Comparison of ENCODE assay signal across 1 cellular context in the genomic region with DNA sequence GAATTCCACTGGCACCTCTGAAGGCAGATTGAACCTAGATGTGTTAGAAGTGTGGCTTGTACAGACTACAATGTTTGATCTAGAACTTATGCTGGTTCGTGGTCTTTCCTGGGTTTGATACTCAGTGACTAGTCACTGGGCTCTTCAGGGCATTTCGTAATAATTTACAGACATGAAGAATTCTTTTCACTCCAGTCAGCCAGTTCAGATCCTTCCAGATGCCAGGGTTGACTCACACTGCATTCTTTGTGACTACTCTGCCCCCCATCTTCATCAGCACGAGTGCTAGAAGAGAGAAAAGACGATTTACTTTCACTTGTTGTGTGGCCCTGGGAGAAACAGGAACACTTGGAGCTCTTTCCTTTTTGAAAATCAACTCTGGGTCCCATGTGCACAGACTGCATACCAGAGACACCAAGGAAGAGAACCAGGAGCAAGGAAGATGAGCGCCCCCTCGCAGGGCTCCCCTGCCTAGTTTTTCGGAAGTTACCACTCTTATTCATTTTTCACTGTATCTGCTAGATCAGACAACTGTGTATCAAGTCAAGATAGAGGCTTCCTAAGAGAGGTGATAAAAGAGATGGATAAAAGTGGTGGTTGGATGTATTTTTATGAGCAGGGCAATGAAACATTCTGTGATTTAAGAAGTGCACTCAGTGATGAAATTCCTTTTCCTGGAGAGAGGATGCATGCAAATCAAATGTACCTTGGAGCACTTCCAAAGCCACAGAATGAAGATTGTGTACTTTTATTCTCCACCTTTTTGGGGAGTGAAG.
TF ChIP-seq lines count a peak whose summit lies in the region.

No MANE protein-coding gene starts in this region.

TF ChIP-seq in A549, 52 proteins besides CTCF, POLR2A, EP300 and RAD21 (continued from another document):
- TF ChIP-seq ZFP36 (IDR thresholded peaks at IDR 0.05; ENCODE audit: borderline replicate concordance, partially characterized antibody) (no peak), HOXB5 (CRISPR knock-in tag; IDR thresholded peaks at IDR 0.05) (no peak), CHD2 (IDR thresholded peaks at IDR 0.05; ENCODE audit: low read length, partially characterized antibody) (no peak), JUNB (IDR thresholded peaks at IDR 0.05) (peak; percentile 97), ZSCAN20 (CRISPR knock-in tag; IDR thresholded peaks at IDR 0.05) (no peak), MAZ (IDR thresholded peaks at IDR 0.05; ENCODE audit: borderline replicate concordance, low read depth, low read length) (no peak), HDAC2 (IDR thresholded peaks at IDR 0.05) (no peak), NFE2L2 (conservative IDR thresholded peaks at IDR 0.05; ENCODE audit: low read length) (no peak), CBX8 (IDR thresholded peaks at IDR 0.05) (no peak), ZC3H11A (IDR thresholded peaks at IDR 0.05) (no peak), ZNF302 (CRISPR knock-in tag; IDR thresholded peaks at IDR 0.05) (no peak), RCOR1 (IDR thresholded peaks at IDR 0.05; ENCODE audit: low read depth, low read length) (no peak), TFCP2L1 (CRISPR knock-in tag; IDR thresholded peaks at IDR 0.05) (no peak), BHLHE40 (IDR thresholded peaks at IDR 0.05; ENCODE audit: low read depth, low read length) (no peak; the same call in 1 of the 2 replicates), CEBPB (IDR thresholded peaks at IDR 0.05) (peak; percentile 85 to 98), CBX2 (IDR thresholded peaks at IDR 0.05; ENCODE audit: borderline replicate concordance, low read depth) (no peak), HEYL (CRISPR knock-in tag; IDR thresholded peaks at IDR 0.05) (no peak), NR3C1 (IDR thresholded peaks at IDR 0.05) (no peak), PBX3 (IDR thresholded peaks at IDR 0.05) (peak; percentile 47; the same call in 1 of the 2 replicates), JUN (IDR thresholded peaks at IDR 0.05) (peak; percentile 89 to 92), MAFK (IDR thresholded peaks at IDR 0.05; ENCODE audit: partially characterized antibody) (no peak), RNF2 (IDR thresholded peaks at IDR 0.05; ENCODE audit: borderline replicate concordance, low read depth) (no peak), GATA3 (IDR thresholded peaks at IDR 0.05; ENCODE audit: borderline replicate concordance) (peak; percentile 89), KDM5A (IDR thresholded peaks at IDR 0.05) (no peak), REST (IDR thresholded peaks at IDR 0.05) (no peak), TP53 (CRISPR knock-in tag; IDR thresholded peaks at IDR 0.05) (no peak), RFX5 (IDR thresholded peaks at IDR 0.05) (no peak), HOXA7 (CRISPR knock-in tag; IDR thresholded peaks at IDR 0.05) (no peak), FOSB (CRISPR knock-in tag; IDR thresholded peaks at IDR 0.05) (no peak; the same call in 1 of the 2 replicates), HOXB13 (CRISPR knock-in tag; IDR thresholded peaks at IDR 0.05; ENCODE audit: low read depth) (no peak), FOSL2 (IDR thresholded peaks at IDR 0.05) (peak; percentile 97), FOSL2 (CRISPR knock-in tag; IDR thresholded peaks at IDR 0.05) (peak; percentile 98), CHD4 (IDR thresholded peaks at IDR 0.05; ENCODE audit: borderline replicate concordance) (no peak), NPAS2 (CRISPR knock-in tag; IDR thresholded peaks at IDR 0.05; ENCODE audit: borderline replicate concordance) (no peak), KDM1A (IDR thresholded peaks at IDR 0.05; ENCODE audit: low read depth) (no peak), FOXS1 (CRISPR knock-in tag; IDR thresholded peaks at IDR 0.05) (no peak; the same call in 1 of the 2 replicates), SMC3 (IDR thresholded peaks at IDR 0.05) (peak; percentile 32; the same call in 1 of the 3 replicates)
- TF ChIP-seq, protein P1, sequence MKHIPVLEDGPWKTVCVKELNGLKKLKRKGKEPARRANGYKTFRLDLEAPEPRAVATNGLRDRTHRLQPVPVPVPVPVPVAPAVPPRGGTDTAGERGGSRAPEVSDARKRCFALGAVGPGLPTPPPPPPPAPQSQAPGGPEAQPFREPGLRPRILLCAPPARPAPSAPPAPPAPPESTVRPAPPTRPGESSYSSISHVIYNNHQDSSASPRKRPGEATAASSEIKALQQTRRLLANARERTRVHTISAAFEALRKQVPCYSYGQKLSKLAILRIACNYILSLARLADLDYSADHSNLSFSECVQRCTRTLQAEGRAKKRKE (CRISPR knock-in tag; IDR thresholded peaks at IDR 0.05; ENCODE audit: low read depth) = no peak
- TF ChIP-seq, protein P2, sequence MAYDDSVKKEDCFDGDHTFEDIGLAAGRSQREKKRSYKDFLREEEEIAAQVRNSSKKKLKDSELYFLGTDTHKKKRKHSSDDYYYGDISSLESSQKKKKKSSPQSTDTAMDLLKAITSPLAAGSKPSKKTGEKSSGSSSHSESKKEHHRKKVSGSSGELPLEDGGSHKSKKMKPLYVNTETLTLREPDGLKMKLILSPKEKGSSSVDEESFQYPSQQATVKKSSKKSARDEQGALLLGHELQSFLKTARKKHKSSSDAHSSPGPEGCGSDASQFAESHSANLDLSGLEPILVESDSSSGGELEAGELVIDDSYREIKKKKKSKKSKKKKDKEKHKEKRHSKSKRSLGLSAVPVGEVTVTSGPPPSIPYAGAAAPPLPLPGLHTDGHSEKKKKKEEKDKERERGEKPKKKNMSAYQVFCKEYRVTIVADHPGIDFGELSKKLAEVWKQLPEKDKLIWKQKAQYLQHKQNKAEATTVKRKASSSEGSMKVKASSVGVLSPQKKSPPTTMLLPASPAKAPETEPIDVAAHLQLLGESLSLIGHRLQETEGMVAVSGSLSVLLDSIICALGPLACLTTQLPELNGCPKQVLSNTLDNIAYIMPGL (CRISPR knock-in tag; IDR thresholded peaks at IDR 0.05; ENCODE audit: borderline replicate concordance) = no peak
- TF ChIP-seq, protein P3, sequence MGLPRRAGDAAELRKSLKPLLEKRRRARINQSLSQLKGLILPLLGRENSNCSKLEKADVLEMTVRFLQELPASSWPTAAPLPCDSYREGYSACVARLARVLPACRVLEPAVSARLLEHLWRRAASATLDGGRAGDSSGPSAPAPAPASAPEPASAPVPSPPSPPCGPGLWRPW (IDR thresholded peaks at IDR 0.05) = peak; percentile 55
- TF ChIP-seq, protein P4, sequence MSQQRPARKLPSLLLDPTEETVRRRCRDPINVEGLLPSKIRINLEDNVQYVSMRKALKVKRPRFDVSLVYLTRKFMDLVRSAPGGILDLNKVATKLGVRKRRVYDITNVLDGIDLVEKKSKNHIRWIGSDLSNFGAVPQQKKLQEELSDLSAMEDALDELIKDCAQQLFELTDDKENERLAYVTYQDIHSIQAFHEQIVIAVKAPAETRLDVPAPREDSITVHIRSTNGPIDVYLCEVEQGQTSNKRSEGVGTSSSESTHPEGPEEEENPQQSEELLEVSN (IDR thresholded peaks at IDR 0.05; ENCODE audit: borderline replicate concordance, low read depth) = no peak
- TF ChIP-seq, protein P5, sequence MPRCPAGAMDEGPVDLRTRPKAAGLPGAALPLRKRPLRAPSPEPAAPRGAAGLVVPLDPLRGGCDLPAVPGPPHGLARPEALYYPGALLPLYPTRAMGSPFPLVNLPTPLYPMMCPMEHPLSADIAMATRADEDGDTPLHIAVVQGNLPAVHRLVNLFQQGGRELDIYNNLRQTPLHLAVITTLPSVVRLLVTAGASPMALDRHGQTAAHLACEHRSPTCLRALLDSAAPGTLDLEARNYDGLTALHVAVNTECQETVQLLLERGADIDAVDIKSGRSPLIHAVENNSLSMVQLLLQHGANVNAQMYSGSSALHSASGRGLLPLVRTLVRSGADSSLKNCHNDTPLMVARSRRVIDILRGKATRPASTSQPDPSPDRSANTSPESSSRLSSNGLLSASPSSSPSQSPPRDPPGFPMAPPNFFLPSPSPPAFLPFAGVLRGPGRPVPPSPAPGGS (IDR thresholded peaks at IDR 0.05) = peak; percentile 56; the same call in 2 of the 3 replicates
- TF ChIP-seq, protein P6, sequence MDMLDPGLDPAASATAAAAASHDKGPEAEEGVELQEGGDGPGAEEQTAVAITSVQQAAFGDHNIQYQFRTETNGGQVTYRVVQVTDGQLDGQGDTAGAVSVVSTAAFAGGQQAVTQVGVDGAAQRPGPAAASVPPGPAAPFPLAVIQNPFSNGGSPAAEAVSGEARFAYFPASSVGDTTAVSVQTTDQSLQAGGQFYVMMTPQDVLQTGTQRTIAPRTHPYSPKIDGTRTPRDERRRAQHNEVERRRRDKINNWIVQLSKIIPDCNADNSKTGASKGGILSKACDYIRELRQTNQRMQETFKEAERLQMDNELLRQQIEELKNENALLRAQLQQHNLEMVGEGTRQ (IDR thresholded peaks at IDR 0.05) = no peak
